ENCODE assay signal across 8 cellular contexts in genomic region chr10:100728928-100729876, GRCh38. TPM values are rescaled to one million over a fixed set of nuclear protein-coding genes. Genes with fewer than 3 reads are reported as not detected.
DNase-seq lines count a peak whose midpoint lies in the region; ATAC-seq and TF ChIP-seq lines count a peak whose summit lies in the region.

No MANE protein-coding gene starts in this region.

- H3K4me3 ChIP-seq in heart left ventricle (peak overlapping the region in 9 of 12 donors; percentile 1 to 38 (median 22)), colonic mucosa (no peak overlapping the region), neural progenitor cell (peak overlapping the region; percentile 4)

- H3K27me3 ChIP-seq in heart left ventricle: peaks cover 55 to 100% (median 92%) of the 10 kb centered on the region in 9 donors
- H3K27me3 ChIP-seq in colonic mucosa: peaks cover 94% of the 10 kb centered on the region
- peaks cover 100% of the 10 kb centered on the region for H3K27me3 ChIP-seq in neural progenitor cell

- H2AFZ ChIP-seq in neural progenitor cell (replicated peaks): no peak overlapping the region

- peaks cover 3% of the 10 kb centered on the region for H3K9me3 Mint-ChIP-seq in neural progenitor cell

- H4K20me1 ChIP-seq in neural progenitor cell (ENCODE audit: low read depth): peaks cover 96% of the 10 kb centered on the region

- no peak overlapping the region for H3K27ac Mint-ChIP-seq in neural progenitor cell

- H3K4me3 Mint-ChIP-seq in neural progenitor cell: no peak overlapping the region

- TF ChIP-seq CTCF in heart left ventricle (IDR thresholded peaks at IDR 0.05) (peak in 5 of 12 donors; percentile 11 to 41 (median 23)), colonic mucosa (IDR thresholded peaks at IDR 0.05) (no peak), neural progenitor cell (IDR thresholded peaks at IDR 0.05) (peak; percentile 55), omental fat pad (IDR thresholded peaks at IDR 0.05) (no peak)

- peaks cover 37% of the 10 kb centered on the region for H3K4me1 Mint-ChIP-seq in neural progenitor cell

- H3K79me2 ChIP-seq in neural progenitor cell (ENCODE audit: low read depth): no peaks in the 10 kb centered on the region

- H3K9me3 ChIP-seq in heart left ventricle (no peaks in the 10 kb centered on the region), colonic mucosa (no peaks in the 10 kb centered on the region), neural progenitor cell (ENCODE audit: low read depth) (no peaks in the 10 kb centered on the region)

- DNase-seq in heart left ventricle (no peak), Right ventricle myocardium superior (no peak), NCI-H69 (lab: John Stamatoyannopoulos, UW) (peak; percentile 12), colonic mucosa (peak; percentile 31), neural progenitor cell (ENCODE audit: low spot score) (peak; percentile 86), NCI-H2081 treated with DMSO at 0.1 percent for 48 hours (lab: John Stamatoyannopoulos, UW) (no peak), NCI-H510A treated with DMSO at 0.1 percent for 48 hours (lab: John Stamatoyannopoulos, UW) (no peak), omental fat pad (ENCODE audit: low spot score) (no peak)

- peaks cover 91% of the 10 kb centered on the region for H3K27me3 Mint-ChIP-seq in neural progenitor cell (ENCODE audit: insufficient read depth, low read depth)

- intact Hi-C loops in heart left ventricle (cut with DNase I) (no loop called here), Right ventricle myocardium superior (cut with DNase I) (no loop called here), colonic mucosa (cut with DNase I) (no loop called here)

- H3K9ac ChIP-seq in colonic mucosa (ENCODE audit: low read depth in 2 of 2, low read length in 2 of 2): no peak overlapping the region
- H3K9ac ChIP-seq in neural progenitor cell: no peak overlapping the region

- peaks cover 25% of the 10 kb centered on the region for H3F3A ChIP-seq in neural progenitor cell (ENCODE audit: low read depth)

- H3K4me1 ChIP-seq in heart left ventricle (peaks cover 0 to 32% (median 15%) of the 10 kb centered on the region in 12 donors), colonic mucosa (peaks cover 9% of the 10 kb centered on the region), neural progenitor cell (peaks cover 18% of the 10 kb centered on the region)

- H3K36me3 Mint-ChIP-seq in neural progenitor cell: no peaks in the 10 kb centered on the region

- no peak for TF ChIP-seq POLR2A in heart left ventricle (IDR thresholded peaks at IDR 0.05)

- 1 to 2% (median 2%) methylated on average over 40 to 46 of the region's 46 CpGs for WGBS in heart left ventricle, 4 donors

- H3K27ac ChIP-seq in heart left ventricle: no peak overlapping the region
- no peak overlapping the region for H3K27ac ChIP-seq in colonic mucosa
- no peak overlapping the region for H3K27ac ChIP-seq in neural progenitor cell

- no peaks in the 10 kb centered on the region for H3K36me3 ChIP-seq in heart left ventricle
- H3K36me3 ChIP-seq in colonic mucosa: no peaks in the 10 kb centered on the region
- H3K36me3 ChIP-seq in neural progenitor cell: no peaks in the 10 kb centered on the region

- H3K4me2 ChIP-seq in neural progenitor cell: peak overlapping the region; percentile 45

- ATAC-seq in heart left ventricle (peak in 1 of 4 donors; percentile 16), Right ventricle myocardium superior (ENCODE audit: poor library complexity) (no peak), omental fat pad (ENCODE audit: low FRiP score) (no peak)

RNA-seq across cellular contexts. Expression of gene PAX2, which starts 16.2 kb away (rescaled TPM):
- not detected for total RNA-seq in heart left ventricle
- polyA plus RNA-seq in heart left ventricle: not detected
- total RNA-seq in Right ventricle myocardium superior: not detected
- under 1 TPM in 1 of 2 donors, not detected in 1; 0.15 TPM for total RNA-seq in colonic mucosa
- 0.06 and 0.34 TPM in 2 replicates for total RNA-seq in neural progenitor cell (ENCODE audit: low replicate concordance)
- not detected for total RNA-seq in omental fat pad

Comparison
In these comparisons a context has a peak if more than half of its experiments do, and no peak if none do; other contexts are left out.
1. DNase-seq: peak in NCI-H69 (single experiment), colonic mucosa (single experiment) and neural progenitor cell (single experiment); none in heart left ventricle (0 of 5), Right ventricle myocardium superior (single experiment), NCI-H2081 treated with DMSO at 0.1 percent for 48 hours (single experiment), NCI-H510A treated with DMSO at 0.1 percent for 48 hours (single experiment) and omental fat pad (single experiment).